ENCODE assay signal across 1 cellular context in genomic region chr16:57704011-57704904, GRCh38.
TF ChIP-seq lines count a peak whose summit lies in the region.

No MANE protein-coding gene starts in this region.

TF ChIP-seq in HepG2, 621 proteins besides CTCF, POLR2A, EP300 and RAD21 (continued from another document and continues in another):
- TF ChIP-seq CEBPZ (IDR thresholded peaks at IDR 0.05; ENCODE audit: low read length) = no peak
- no peak for TF ChIP-seq MTA3 (CRISPR knock-in tag; IDR thresholded peaks at IDR 0.05)
- TF ChIP-seq KAT7 (CRISPR knock-in tag; IDR thresholded peaks at IDR 0.05; ENCODE audit: borderline replicate concordance) = peak; percentile 83; the same call in 1 of the 2 replicates
- TF ChIP-seq ZNF747 (CRISPR knock-in tag; IDR thresholded peaks at IDR 0.05; ENCODE audit: borderline replicate concordance) = no peak
- TF ChIP-seq ZKSCAN5 (CRISPR knock-in tag; IDR thresholded peaks at IDR 0.05) = 0 out of 2 replicates have a peak, but pooled peaks have one; percentile 44
- no peak; the same call in 1 of the 2 replicates for TF ChIP-seq SMAD1 (CRISPR knock-in tag; IDR thresholded peaks at IDR 0.05; ENCODE audit: borderline replicate concordance, low read depth)
- no peak for TF ChIP-seq ZNF75D (CRISPR knock-in tag; IDR thresholded peaks at IDR 0.05; ENCODE audit: borderline replicate concordance)
- TF ChIP-seq SRF (IDR thresholded peaks at IDR 0.05; ENCODE audit: low read depth, low read length) = no peak
- TF ChIP-seq ZNF788 (CRISPR knock-in tag; IDR thresholded peaks at IDR 0.05; ENCODE audit: borderline replicate concordance) = 0 out of 2 replicates have a peak, but pooled peaks have one; percentile 9
- peak; percentile 64; the same call in 1 of the 2 replicates for TF ChIP-seq ZBTB46 (CRISPR knock-in tag; IDR thresholded peaks at IDR 0.05; ENCODE audit: borderline replicate concordance)
- peak; percentile 45; the same call in 1 of the 2 replicates for TF ChIP-seq ZBTB7B (CRISPR knock-in tag; IDR thresholded peaks at IDR 0.05)
- TF ChIP-seq ZNF44 (CRISPR knock-in tag; IDR thresholded peaks at IDR 0.05) = no peak
- TF ChIP-seq MAFF (IDR thresholded peaks at IDR 0.05; ENCODE audit: low read depth, low read length) = no peak
- TF ChIP-seq SIX4 (CRISPR knock-in tag; IDR thresholded peaks at IDR 0.05) = 0 out of 2 replicates have a peak, but pooled peaks have one; percentile 20
- no peak for TF ChIP-seq CHCHD3 (CRISPR knock-in tag; IDR thresholded peaks at IDR 0.05)
- TF ChIP-seq TFDP2 (CRISPR knock-in tag; IDR thresholded peaks at IDR 0.05) = 0 out of 2 replicates have a peak, but pooled peaks have one; percentile 7
- TF ChIP-seq ZNF737 (CRISPR knock-in tag; IDR thresholded peaks at IDR 0.05; ENCODE audit: borderline replicate concordance) = 0 out of 2 replicates have a peak, but pooled peaks have one; percentile 35
- no peak for TF ChIP-seq SP2 (CRISPR knock-in tag; IDR thresholded peaks at IDR 0.05)
- no peak for TF ChIP-seq STAT5B (CRISPR knock-in tag; IDR thresholded peaks at IDR 0.05)
- no peak for TF ChIP-seq ZNF407 (CRISPR knock-in tag; IDR thresholded peaks at IDR 0.05; ENCODE audit: not compliant biosample characterization)
- TF ChIP-seq ZNF605 (CRISPR knock-in tag; IDR thresholded peaks at IDR 0.05) = peak; percentile 72; the same call in 1 of the 2 replicates
- TF ChIP-seq BCLAF1 (IDR thresholded peaks at IDR 0.05) = no peak
- TF ChIP-seq IRX3 (CRISPR knock-in tag; IDR thresholded peaks at IDR 0.05; ENCODE audit: borderline replicate concordance, low read depth) = no peak
- peak; percentile 53; the same call in 1 of the 2 replicates for TF ChIP-seq ESRRA (CRISPR knock-in tag; IDR thresholded peaks at IDR 0.05; ENCODE audit: low read depth)
- no peak for TF ChIP-seq KLF15 (CRISPR knock-in tag; IDR thresholded peaks at IDR 0.05; ENCODE audit: borderline replicate concordance)
- TF ChIP-seq ZNF180 (CRISPR knock-in tag; IDR thresholded peaks at IDR 0.05; ENCODE audit: borderline replicate concordance, low read depth) = no peak
- TF ChIP-seq CCDC6 (CRISPR knock-in tag; IDR thresholded peaks at IDR 0.05) = no peak
- TF ChIP-seq ZC3H13 (CRISPR knock-in tag; IDR thresholded peaks at IDR 0.05) = no peak
- TF ChIP-seq LRRFIP1 (CRISPR knock-in tag; conservative IDR thresholded peaks at IDR 0.05) = no peak
- peak; percentile 91 for TF ChIP-seq POLR2AphosphoS5 (IDR thresholded peaks at IDR 0.05; ENCODE audit: low read depth, low read length)
- TF ChIP-seq DR1 (CRISPR knock-in tag; IDR thresholded peaks at IDR 0.05) = no peak
- TF ChIP-seq NR2C2 (CRISPR knock-in tag; IDR thresholded peaks at IDR 0.05; ENCODE audit: borderline replicate concordance) = no peak
- TF ChIP-seq ARID3A (IDR thresholded peaks at IDR 0.05; ENCODE audit: low read depth, low read length) = peak; percentile 80
- TF ChIP-seq ZNF619 (CRISPR knock-in tag; IDR thresholded peaks at IDR 0.05) = 0 out of 2 replicates have a peak, but pooled peaks have one; percentile 78
- TF ChIP-seq RAD51 (IDR thresholded peaks at IDR 0.05; ENCODE audit: borderline replicate concordance) = no peak
- no peak for TF ChIP-seq CAMTA2 (CRISPR knock-in tag; IDR thresholded peaks at IDR 0.05; ENCODE audit: borderline replicate concordance)
- 0 out of 2 replicates have a peak, but pooled peaks have one; percentile 20 for TF ChIP-seq ZNF121 (CRISPR knock-in tag; IDR thresholded peaks at IDR 0.05)
- no peak for TF ChIP-seq PCBP2 (optimal IDR thresholded peaks at IDR 0.05; ENCODE audit: low read depth, low read length, poor library complexity, severe bottlenecking)
- TF ChIP-seq PRPF4 (IDR thresholded peaks at IDR 0.05; ENCODE audit: low read depth, low read length, poor library complexity, severe bottlenecking) = no peak
- TF ChIP-seq HIVEP1 (CRISPR knock-in tag; IDR thresholded peaks at IDR 0.05) = no peak
